In genomic region chr22:17343766-17344165, GRCh38 we compare ENCODE assay signal across 27 cellular contexts. TPM values are rescaled to one million over a fixed set of nuclear protein-coding genes. Genes with fewer than 3 reads are reported as not detected.
"Had no signal": no experiment of that assay in that cellular context is flagged by ENCODE, and none has a peak within 500 bp of the region (broad histone marks: within the 10 kb centered on the region; RNA-seq: fewer than 3 reads in every experiment).

No MANE protein-coding gene starts in this region.

- H3K27ac Mint-ChIP-seq: activated CD4-positive, alpha-beta memory T cell treated with anti-CD3 and anti-CD28 coated beads for 36 hours; activated CD4-positive, alpha-beta T cell treated with anti-CD3 and anti-CD28 coated beads, Interleukin-2, amount 10 ng/mL, durations not matched to agents 24 days and 14 days; activated naive CD8-positive, alpha-beta T cell treated with anti-CD3 and anti-CD28 coated beads, Interleukin-2, amount 50 U/mL, for 24 hours; dendritic cell treated with granulocyte-macrophage colony-stimulating factor and Interleukin-4, amounts not matched to agents 40 ng/mL and 50 ng/mL, for 4 days; endodermal cell; nephron; T-helper 2 cell treated with Interferon-gamma antibody and Interleukin-4, amounts not matched to agents 5 μg/mL and 100 μg/mL, for 36 hours had no signal

- H3K36me3 ChIP-seq: esophagus muscularis mucosa, left lung, transverse colon had no signal

- H3K4me3 Mint-ChIP-seq: activated CD4-positive, alpha-beta memory T cell treated with anti-CD3 and anti-CD28 coated beads for 36 hours; activated CD4-positive, alpha-beta T cell treated with anti-CD3 and anti-CD28 coated beads, Interleukin-2, amount 10 ng/mL, durations not matched to agents 24 days and 14 days; activated naive CD8-positive, alpha-beta T cell treated with anti-CD3 and anti-CD28 coated beads, Interleukin-2, amount 50 U/mL, for 24 hours; dendritic cell treated with granulocyte-macrophage colony-stimulating factor and Interleukin-4, amounts not matched to agents 40 ng/mL and 50 ng/mL, for 4 days; endodermal cell; nephron; T-helper 2 cell treated with Interferon-gamma antibody and Interleukin-4, amounts not matched to agents 5 μg/mL and 100 μg/mL, for 36 hours had no signal

- H3K4me1 Mint-ChIP-seq: activated naive CD8-positive, alpha-beta T cell treated with anti-CD3 and anti-CD28 coated beads, Interleukin-2, amount 50 U/mL, for 24 hours; nephron had no signal

- DNase-seq: activated CD4-positive, alpha-beta memory T cell treated with anti-CD3 and anti-CD28 coated beads for 36 hours; activated CD4-positive, alpha-beta T cell treated with anti-CD3 and anti-CD28 coated beads, Interleukin-2, amount 10 ng/mL, durations not matched to agents 24 days and 14 days; activated CD8-positive, alpha-beta memory T cell treated with anti-CD3 and anti-CD28 coated beads, Interleukin-2, amount 50 U/mL, for 4 hours; activated gamma-delta T cell treated with Interleukin-2 at 50 U/mL for 16 hours; activated naive CD4-positive, alpha-beta T cell treated with anti-CD3 and anti-CD28 coated beads, Interleukin-2, amount 50 U/mL, for 16 hours; activated naive CD8-positive, alpha-beta T cell treated with anti-CD3 and anti-CD28 coated beads, Interleukin-2, amount 50 U/mL, for 24 hours; activated T-cell treated with anti-CD3 and anti-CD28 coated beads, Interleukin-2, amount 50 U/mL, for 1 hour; amygdala; caudate nucleus; endodermal cell; kidney glomerular epithelial cell; left lung; mucosa of descending colon; posterior cingulate gyrus; right cardiac atrium; stimulated activated CD4-positive, alpha-beta T cell treated with anti-CD3 and anti-CD28 coated beads, Interleukin-15, amount 100 ng/mL, for 24 hours; stimulated activated CD4-positive, alpha-beta T cell treated with anti-CD3 and anti-CD28 coated beads, Interleukin-2, amount 100 ng/mL, for 24 hours; stimulated activated naive CD4-positive, alpha-beta T cell treated with Interleukin-2 at 50 U/mL for 16 hours; transverse colon had no signal

- H3K9me3 Mint-ChIP-seq: activated CD4-positive, alpha-beta memory T cell treated with anti-CD3 and anti-CD28 coated beads for 36 hours; activated CD4-positive, alpha-beta T cell treated with anti-CD3 and anti-CD28 coated beads, Interleukin-2, amount 10 ng/mL, durations not matched to agents 24 days and 14 days; activated naive CD8-positive, alpha-beta T cell treated with anti-CD3 and anti-CD28 coated beads, Interleukin-2, amount 50 U/mL, for 24 hours; dendritic cell treated with granulocyte-macrophage colony-stimulating factor and Interleukin-4, amounts not matched to agents 40 ng/mL and 50 ng/mL, for 4 days; endodermal cell; nephron; T-helper 2 cell treated with Interferon-gamma antibody and Interleukin-4, amounts not matched to agents 5 μg/mL and 100 μg/mL, for 36 hours had no signal

- H3K36me3 Mint-ChIP-seq: activated CD4-positive, alpha-beta memory T cell treated with anti-CD3 and anti-CD28 coated beads for 36 hours had no signal

- H3K4me3 ChIP-seq: esophagus muscularis mucosa, left lung, lung, mucosa of descending colon, transverse colon had no signal

- H3K27me3 ChIP-seq: left lung, transverse colon had no signal

- ATAC-seq: activated CD4-positive, CD25-positive, alpha-beta regulatory T cell treated with anti-CD3 and anti-CD28 coated beads, Interleukin-2, amount 50 U/mL, for 24 hours; activated naive CD8-positive, alpha-beta T cell treated with anti-CD3 and anti-CD28 coated beads, Interleukin-2, amount 50 U/mL, for 24 hours; left lung; mucosa of descending colon; right cardiac atrium had no signal

- H3K27me3 Mint-ChIP-seq: activated naive CD8-positive, alpha-beta T cell treated with anti-CD3 and anti-CD28 coated beads, Interleukin-2, amount 50 U/mL, for 24 hours had no signal

RNA-seq across cellular contexts. Expression of gene CECR2, which starts 25.5 kb away (rescaled TPM):
- total RNA-seq: activated CD4-positive, alpha-beta memory T cell treated with anti-CD3 and anti-CD28 coated beads for 36 hours; activated CD8-positive, alpha-beta memory T cell treated with anti-CD3 and anti-CD28 coated beads for 36 hours; osteoblast had no signal
